Comparison of ENCODE assay signal across 8 cellular contexts in the genomic region with DNA sequence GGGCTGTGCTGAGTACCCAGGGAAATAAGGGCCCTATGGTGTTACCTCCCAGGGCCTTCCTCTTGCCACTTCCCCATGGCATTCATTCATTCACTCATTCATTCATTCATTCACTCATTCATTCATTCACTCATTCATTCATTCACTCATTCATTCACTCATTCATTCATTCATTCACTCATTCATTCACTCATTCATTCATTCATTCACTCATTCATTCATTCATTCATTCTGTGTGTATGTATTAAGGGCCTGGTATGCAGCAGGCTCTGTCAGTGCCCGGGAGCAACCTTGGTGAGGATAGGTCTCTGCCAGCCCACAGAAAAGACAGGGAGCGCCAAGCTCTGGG. TPM values are rescaled to one million over a fixed set of nuclear protein-coding genes. Genes with fewer than 3 reads are reported as not detected.
DNase-seq lines count a peak whose midpoint lies in the region; ATAC-seq, FAIRE-seq and TF ChIP-seq lines count a peak whose summit lies in the region.
"Not testable (repeated sequence)": the region's sequence is repeated elsewhere in the genome, so short reads cannot be mapped to it uniquely, and the experiment has no call there.
"Had no signal": no experiment of that assay in that cellular context is flagged by ENCODE, and none has a peak within 500 bp of the region (broad histone marks: within the 10 kb centered on the region; RNA-seq: fewer than 3 reads in every experiment).

No MANE protein-coding gene starts in this region.

- H3K18ac ChIP-seq in mesendoderm (ENCODE audit: low read length); neuronal stem cell (ENCODE audit: low read length): not testable (repeated sequence)

- H3K23ac ChIP-seq in mesendoderm (ENCODE audit: low read length); neuronal stem cell (ENCODE audit: low read depth, low read length, poor library complexity): not testable (repeated sequence)

- H3K4me3 Mint-ChIP-seq in GM23338 (peak overlapping the region; percentile 34; the same call in 1 of the 3 replicates), glutamatergic neuron (ENCODE audit: unreplicated experiment) (peak overlapping the region; percentile 30)

- not testable (repeated sequence) for H4K91ac ChIP-seq in neuronal stem cell (ENCODE audit: low read depth, low read length, poor library complexity)

- not testable (repeated sequence) for H3K9me3 Mint-ChIP-seq in GM23338; glutamatergic neuron (ENCODE audit: unreplicated experiment)

- not testable (repeated sequence) for H3K36me3 ChIP-seq in BLaER1 treated with 17β-estradiol and CSF1 and Interleukin-3, amounts not matched to agents 10 nM and 100 nM; GM23338 (ENCODE audit: insufficient read depth); OCI-LY3 (replicated peaks; ENCODE audit: low read depth, low read length); K562 (ENCODE audit: control insufficient read depth, insufficient read depth, low read length); mesendoderm (ENCODE audit: control insufficient read depth, insufficient read depth, low read length); neuronal stem cell (replicated peaks in 1 of 2; ENCODE audit: control insufficient read depth in 2 of 2, insufficient read depth in 2 of 2, low read length in 2 of 2)

- H3K27ac ChIP-seq in BLaER1 treated with 17β-estradiol and CSF1 and Interleukin-3, amounts not matched to agents 10 nM and 100 nM: peak overlapping the region in 4 of 11 experiments; percentile 66 to 73 (median 70); a peak in 8 of 22 replicates
- H3K27ac ChIP-seq in GM23338 (ENCODE audit: low read depth); K562 (ENCODE audit: extremely low read depth, low read depth, low read length); mesendoderm (ENCODE audit: low read depth, low read length); neuronal stem cell (replicated peaks; ENCODE audit: low read length): not testable (repeated sequence)
- H3K27ac ChIP-seq in OCI-LY3 (ENCODE audit: low read length): 0 out of 2 replicates have a peak overlapping the region, but pooled peaks have one; percentile 88

- WGBS in K562 (ENCODE audit: insufficient coverage, low coverage, missing lambda C conversion rate): 42% methylated on average over 2 of the region's 2 CpGs
- WGBS in mesendoderm (ENCODE audit: extremely low coverage, insufficient coverage, low lambda C conversion rate): no CpG with 5 or more reads among the region's 2 CpGs
- WGBS in neuronal stem cell (ENCODE audit: extremely low coverage in 2 of 2, insufficient read length in 2 of 2, insufficient replicate concordance in 1 of 2), 2 donors: no CpG with 5 or more reads among the region's 2 CpGs

- not testable (repeated sequence) for H4K5ac ChIP-seq in mesendoderm (ENCODE audit: low read length)

- not testable (repeated sequence) for H3K27ac Mint-ChIP-seq in GM23338
- peak overlapping the region; percentile 38 for H3K27ac Mint-ChIP-seq in glutamatergic neuron (ENCODE audit: unreplicated experiment)

- not testable (repeated sequence) for H2BK12ac ChIP-seq in neuronal stem cell (ENCODE audit: low read length)

- H3K9me3 ChIP-seq in BLaER1 treated with 17β-estradiol and CSF1 and Interleukin-3, amounts not matched to agents 10 nM and 100 nM (replicated peaks in 1 of 11); OCI-LY3 (ENCODE audit: insufficient read depth, low read length); K562 (replicated peaks; ENCODE audit: control insufficient read depth, insufficient read depth, low read depth, low read length); neuronal stem cell (replicated peaks in 1 of 2; ENCODE audit: control insufficient read depth in 2 of 2, insufficient read depth in 1 of 2, low read depth in 1 of 2, low read length in 2 of 2): not testable (repeated sequence)

- not testable (repeated sequence) for H3K79me2 ChIP-seq in GM23338 (replicated peaks; ENCODE audit: insufficient read depth); OCI-LY3 (ENCODE audit: low read length); K562 (ENCODE audit: control insufficient read depth, insufficient read depth, low read length); mesendoderm (ENCODE audit: control insufficient read depth, insufficient read depth, low read length)

- not testable (repeated sequence) for BruUV-seq in K562 (replicated peaks; lab: Mats Ljungman, UMichigan)

- in situ Hi-C loops in K562 (cut with MboI): loop anchor here (5.0 kb wide), 1 partner anchor 197 kb away; no protein-coding TSS in a partner anchor

- POLR2A ChIA-PET in K562 (lab: Yijun Ruan, JAX): interaction anchor here (0.6 kb wide), 1 partner anchor 71 kb away, joined by 3 read pairs; no protein-coding TSS in a partner anchor

- peaks cover 31% of the 10 kb centered on the region for H3K4me1 Mint-ChIP-seq in GM23338
- peaks cover 12% of the 10 kb centered on the region for H3K4me1 Mint-ChIP-seq in glutamatergic neuron (ENCODE audit: low read depth, unreplicated experiment)

- H2AK5ac ChIP-seq in mesendoderm (ENCODE audit: low read length); neuronal stem cell (ENCODE audit: low read depth, low read length): not testable (repeated sequence)

- not testable (repeated sequence) for FAIRE-seq in K562 (lab: Jason Lieb, UNC)

- H3K9ac ChIP-seq in BLaER1 treated with 17β-estradiol and CSF1 and Interleukin-3, amounts not matched to agents 10 nM and 100 nM: peak overlapping the region in 6 of 11 experiments; percentile 49 to 71 (median 60); a peak in 10 of 22 replicates
- H3K9ac ChIP-seq in OCI-LY3 (ENCODE audit: low read length): peak overlapping the region; percentile 56; the same call in 1 of the 2 replicates
- H3K9ac ChIP-seq in K562 (ENCODE audit: insufficient read depth in 1 of 2, low read depth in 2 of 2, low read length in 2 of 2); mesendoderm (ENCODE audit: low read length); neuronal stem cell (ENCODE audit: low read depth, low read length, poor library complexity): not testable (repeated sequence)

- CTCF ChIA-PET in K562 (lab: Yijun Ruan, JAX; ENCODE audit: low intra/inter-chr PET ratio): not testable (repeated sequence)

- not testable (repeated sequence) for TF ChIP-seq EP300 in K562 (IDR thresholded peaks at IDR 0.05; ENCODE audit: low read length)

- H4K20me1 ChIP-seq in BLaER1 treated with 17β-estradiol and CSF1 and Interleukin-3, amounts not matched to agents 10 nM and 100 nM: peaks cover 0 to 33% (median 19%) of the 10 kb centered on the region in 11 experiments; a peak in 13 of 22 replicates
- H4K20me1 ChIP-seq in GM23338 (replicated peaks; ENCODE audit: insufficient read depth); OCI-LY3 (ENCODE audit: insufficient read depth, low read length); K562 (replicated peaks; ENCODE audit: control insufficient read depth, insufficient read depth, low read length): not testable (repeated sequence)

- not testable (repeated sequence) for TF ChIP-seq RAD21 in K562 (CRISPR knock-in tag; conservative IDR thresholded peaks at IDR 0.05 in 1 of 2, IDR thresholded peaks at IDR 0.05 in 1 of 2)

- not testable (repeated sequence) for H2BK5ac ChIP-seq in mesendoderm (ENCODE audit: low read length); neuronal stem cell (ENCODE audit: low read length)

- H2BK15ac ChIP-seq in mesendoderm (replicated peaks; ENCODE audit: low read depth): not testable (repeated sequence)
- H2BK15ac ChIP-seq in neuronal stem cell (ENCODE audit: low read length): peak overlapping the region; percentile 94

- not testable (repeated sequence) for H4K8ac ChIP-seq in mesendoderm (ENCODE audit: low read depth, low read length); neuronal stem cell (ENCODE audit: low read depth, low read length)

- TF ChIP-seq POLR2A in K562 (conservative IDR thresholded peaks at IDR 0.05): not testable (repeated sequence)

- peak overlapping the region; percentile 62 to 100 (median 94); a peak in 21 of 22 replicates for H3K4me2 ChIP-seq in BLaER1 treated with 17β-estradiol and CSF1 and Interleukin-3, amounts not matched to agents 10 nM and 100 nM
- H3K4me2 ChIP-seq in GM23338; K562 (ENCODE audit: insufficient read depth, low read length); mesendoderm (ENCODE audit: low read length); neuronal stem cell (ENCODE audit: insufficient read depth, low read length, poor library complexity, severe bottlenecking): not testable (repeated sequence)
- H3K4me2 ChIP-seq in OCI-LY3 (ENCODE audit: low read length): peak overlapping the region; percentile 96

- H3K27me3 Mint-ChIP-seq in GM23338 (ENCODE audit: insufficient read depth, low read depth, poor library complexity): not testable (repeated sequence)
- peaks cover 11% of the 10 kb centered on the region for H3K27me3 Mint-ChIP-seq in glutamatergic neuron (ENCODE audit: unreplicated experiment)

- peaks cover 0 to 12% (median 0%) of the 10 kb centered on the region in 11 experiments; a peak in 3 of 22 replicates for H3K27me3 ChIP-seq in BLaER1 treated with 17β-estradiol and CSF1 and Interleukin-3, amounts not matched to agents 10 nM and 100 nM
- H3K27me3 ChIP-seq in GM23338 (ENCODE audit: insufficient read depth); mesendoderm (ENCODE audit: insufficient read depth, low read length, poor library complexity); neuronal stem cell (ENCODE audit: control insufficient read depth in 3 of 3, insufficient read depth in 3 of 3, low read depth in 1 of 3, low read length in 3 of 3): not testable (repeated sequence)
- H3K27me3 ChIP-seq in OCI-LY3 (ENCODE audit: low read depth, low read length) (peaks cover 19% of the 10 kb centered on the region), K562 (ENCODE audit: control insufficient read depth in 2 of 2, insufficient read depth in 2 of 2, low read length in 2 of 2) (peaks cover 3 to 25% of the 10 kb centered on the region in 2 experiments; a peak in 3 of 5 replicates)

- DNase-seq in GM23338 (ENCODE audit: low spot score); K562 (ENCODE audit: extremely low read depth in 1 of 4, low spot score in 3 of 4); glutamatergic neuron; neuronal stem cell (ENCODE audit: low spot score): not testable (repeated sequence)
- peak; percentile 40 for DNase-seq in mesendoderm

- H3K9me1 ChIP-seq in K562 (ENCODE audit: control insufficient read depth, insufficient read depth, low read length): not testable (repeated sequence)

- not testable (repeated sequence) for ATAC-seq in GM23338, K562

- not testable (repeated sequence) for H3K56ac ChIP-seq in mesendoderm (ENCODE audit: low read length)

- H3K79me1 ChIP-seq in mesendoderm (ENCODE audit: low read length); neuronal stem cell (ENCODE audit: low read depth, low read length): not testable (repeated sequence)

- not testable (repeated sequence) for H2BK120ac ChIP-seq in mesendoderm (ENCODE audit: low read depth, low read length)
- H2BK120ac ChIP-seq in neuronal stem cell (ENCODE audit: low read depth, low read length): peak overlapping the region; percentile 5

- not testable (repeated sequence) for H3K4ac ChIP-seq in mesendoderm (ENCODE audit: low read depth, low read length); neuronal stem cell (ENCODE audit: low read length)

- H3K4me1 ChIP-seq in BLaER1 treated with 17β-estradiol and CSF1 and Interleukin-3, amounts not matched to agents 10 nM and 100 nM: peaks cover 45 to 72% (median 61%) of the 10 kb centered on the region in 10 experiments
- H3K4me1 ChIP-seq in GM23338 (ENCODE audit: insufficient read depth) (peaks cover 19% of the 10 kb centered on the region), OCI-LY3 (ENCODE audit: low read length) (peaks cover 50% of the 10 kb centered on the region), K562 (replicated peaks in 1 of 2; ENCODE audit: control insufficient read depth in 2 of 2, insufficient read depth in 2 of 2, low read length in 2 of 2) (peaks cover 0 to 18% of the 10 kb centered on the region in 2 experiments; a peak in 2 of 5 replicates), neuronal stem cell (ENCODE audit: control insufficient read depth in 2 of 2, insufficient read depth in 1 of 2, low read depth in 1 of 2, low read length in 2 of 2) (peaks cover 8 to 16% of the 10 kb centered on the region in 2 donors)
- not testable (repeated sequence) for H3K4me1 ChIP-seq in mesendoderm (ENCODE audit: control insufficient read depth, low read depth, low read length)

- H3K4me3 ChIP-seq in BLaER1 treated with 17β-estradiol and CSF1 and Interleukin-3, amounts not matched to agents 10 nM and 100 nM: peak overlapping the region in 5 of 10 experiments; percentile 21 to 45 (median 42); a peak in 4 of 20 replicates
- H3K4me3 ChIP-seq in GM23338; K562; mesendoderm (ENCODE audit: low read length); neuronal stem cell (ENCODE audit: low read length in 2 of 2): not testable (repeated sequence)
- H3K4me3 ChIP-seq in OCI-LY3 (ENCODE audit: low read length): peak overlapping the region; percentile 74

- not testable (repeated sequence) for H3K36me3 Mint-ChIP-seq in GM23338 (ENCODE audit: low read depth); glutamatergic neuron (ENCODE audit: unreplicated experiment)

- not testable (repeated sequence) for H3K9me2 ChIP-seq in GM23338 (ENCODE audit: insufficient read depth)

- intact Hi-C loops in K562 (cut with micrococcal nuclease): not testable (repeated sequence)

- not testable (repeated sequence) for TF ChIP-seq CTCF in GM23338 (conservative IDR thresholded peaks at IDR 0.05; ENCODE audit: low read depth in 2 of 2); OCI-LY3 (IDR thresholded peaks at IDR 0.05; ENCODE audit: low read depth, low read length); K562 (IDR thresholded peaks at IDR 0.05 in 2 of 3, conservative IDR thresholded peaks at IDR 0.05 in 1 of 3; ENCODE audit: insufficient read depth in 2 of 3, low read depth in 1 of 3, low read length in 3 of 3); glutamatergic neuron (IDR thresholded peaks at IDR 0.05; ENCODE audit: partially characterized antibody, unreplicated experiment)

- not testable (repeated sequence) for H3K14ac ChIP-seq in neuronal stem cell (ENCODE audit: low read length)

- not testable (repeated sequence) for H3F3A ChIP-seq in GM23338 (replicated peaks; ENCODE audit: low read depth)

- H2AFZ ChIP-seq in GM23338; OCI-LY3 (ENCODE audit: low read depth, low read length); K562 (ENCODE audit: low read depth, low read length); neuronal stem cell (ENCODE audit: low read length): not testable (repeated sequence)

RNA-seq across cellular contexts. Expression of gene SARDH, which starts 3.9 kb away (rescaled TPM):
- total RNA-seq in GM23338 (2014; rRNA removed; shearing (Covaris generic)): 9.8 and 10.4 TPM in 2 replicates
- polyA plus RNA-seq in GM23338 (2016; fragmentation: Nextera tagmentation; extraction: Ambion mirVana): 2.6 and 2.8 TPM in 2 replicates
- total RNA-seq in K562 (2011; cell fraction: chromatin; rRNA removed; ENCODE audit: low replicate concordance): 0.28 and 1.8 TPM in 2 replicates
- 0.39 and 1.3 TPM in 2 replicates for total RNA-seq in K562 (2011; cell fraction: nucleolus; rRNA removed)
- 0.15 TPM in 1 of 2 replicates, not detected in the other for total RNA-seq in K562 (2011; cell fraction: nucleoplasm; rRNA removed)
- total RNA-seq in K562 (2014; rRNA removed): not detected in 2 replicates
- not detected in 2 replicates for total RNA-seq in K562 (2014; rRNA removed; fragmentation: Illumina TruSeq; extraction: Trizol)
- total RNA-seq in K562 (2015; rRNA removed; fragmentation: Illumina TruSeq; extraction: Trizol): not detected in 2 replicates
- 0.25 TPM in 1 of 2 replicates, not detected in the other for total RNA-seq in K562 (2021)
- polyA plus RNA-seq in K562 (2011; rRNA removed): 0.07 and 0.14 TPM in 2 replicates
- polyA plus RNA-seq in K562 (2011; cell fraction: cytosol; rRNA removed): 0.04 and 0.21 TPM in 2 replicates
- 0.24 and 2.6 TPM in 2 replicates for polyA plus RNA-seq in K562 (2011; cell fraction: nucleus; rRNA removed)
- polyA plus RNA-seq in K562 (2012): 0.11 and 0.16 TPM in 2 replicates
- not detected in 2 replicates for polyA plus RNA-seq in K562 (2014; fragmentation: Illumina TruSeq; extraction: Trizol)
- not detected for polyA plus RNA-seq in K562 (2014; fragmentation: Nextera tagmentation; extraction: Ambion mirVana)
- polyA plus RNA-seq in K562 (2014; rRNA removed): not detected in 2 replicates
- polyA minus RNA-seq in K562 (2011; rRNA and poly(A)+ RNA removed): 0.11 TPM in 1 of 2 replicates, not detected in the other
- polyA minus RNA-seq in K562 (2011; cell fraction: cytosol; rRNA and poly(A)+ RNA removed): not detected in 2 replicates
- 0.11 and 0.54 TPM in 2 replicates for polyA minus RNA-seq in K562 (2011; cell fraction: nucleus; rRNA and poly(A)+ RNA removed)
- 2.0 TPM for total RNA-seq in glutamatergic neuron (ENCODE audit: unreplicated experiment)
- polyA plus RNA-seq in mesendoderm (2013, experiment 1 of 2): 2.8 TPM
- polyA plus RNA-seq in mesendoderm (2013, experiment 2 of 2): 2.7 TPM
- 3.8 TPM for polyA plus RNA-seq in neuronal stem cell (2013, experiment 1 of 2)
- 3.7 TPM for polyA plus RNA-seq in neuronal stem cell (2013, experiment 2 of 2)
- total RNA-seq: Calu3 had no signal
